1 cellular context compared by ENCODE assay signal in the genomic region with DNA sequence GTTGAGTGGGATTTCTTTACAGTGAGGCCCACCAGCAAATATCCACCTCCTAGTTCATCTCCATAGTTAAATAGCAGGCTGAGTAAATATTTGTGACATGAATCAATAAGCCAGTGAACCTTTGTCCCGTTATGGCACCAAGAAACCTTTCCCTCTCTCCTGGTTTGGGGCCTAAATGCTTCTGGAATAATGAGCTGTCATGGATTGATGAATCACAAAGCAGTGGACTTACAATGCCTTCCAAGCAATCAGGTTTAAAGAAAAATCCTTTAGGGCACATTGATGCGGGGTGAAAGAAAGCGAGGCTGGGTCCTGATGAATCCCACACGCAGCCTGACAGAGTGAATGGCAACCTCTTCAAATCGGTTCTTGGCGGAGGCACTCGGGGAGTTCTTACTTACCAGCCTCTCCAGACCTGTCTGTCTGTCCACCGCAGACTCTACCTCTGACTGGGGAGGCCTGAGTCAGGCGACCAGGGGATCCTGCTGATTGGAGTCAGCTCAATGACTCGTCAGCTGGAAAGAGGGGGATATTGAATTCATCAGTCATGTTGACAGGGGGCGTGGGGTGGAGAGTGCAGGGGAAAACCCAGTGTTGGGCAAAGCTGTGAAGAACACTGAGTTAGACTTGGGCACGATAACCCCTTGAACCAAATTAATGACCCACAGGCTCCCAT.
TF ChIP-seq lines count a peak whose summit lies in the region.

No MANE protein-coding gene starts in this region.

TF ChIP-seq in K562, 482 proteins besides CTCF, POLR2A, EP300 and RAD21:
- TF ChIP-seq RBM22 (IDR thresholded peaks at IDR 0.05; ENCODE audit: low read depth, low read length, poor library complexity, severe bottlenecking) (no peak), PBX2 (CRISPR knock-in tag; IDR thresholded peaks at IDR 0.05; ENCODE audit: low read depth) (no peak), PBX2 (tag; conservative IDR thresholded peaks at IDR 0.05; ENCODE audit: low read depth) (peak; percentile 52; the same call in 1 of the 2 replicates), MEIS2 (IDR thresholded peaks at IDR 0.05; ENCODE audit: partially characterized antibody) (peak; percentile 84), ZFP36 (IDR thresholded peaks at IDR 0.05; ENCODE audit: low read depth, low read length, partially characterized antibody) (no peak), ATF1 (CRISPR knock-in tag; IDR thresholded peaks at IDR 0.05) (no peak), ATF1 (tag; IDR thresholded peaks at IDR 0.05) (peak; percentile 30; the same call in 1 of the 2 replicates), RERE (CRISPR knock-in tag; IDR thresholded peaks at IDR 0.05; ENCODE audit: borderline replicate concordance) (no peak), POLR2H (tag; IDR thresholded peaks at IDR 0.05; ENCODE audit: low read depth) (peak; percentile 59), ZNF398 (CRISPR knock-in tag; IDR thresholded peaks at IDR 0.05) (no peak), ARID4B (CRISPR knock-in tag; IDR thresholded peaks at IDR 0.05) (no peak), TEAD1 (CRISPR knock-in tag; IDR thresholded peaks at IDR 0.05) (no peak), BHLHE40 (IDR thresholded peaks at IDR 0.05; ENCODE audit: low read length) (peak; percentile 11; the same call in 1 of the 2 replicates), NCOA4 (IDR thresholded peaks at IDR 0.05; ENCODE audit: partially characterized antibody) (no peak), NONO (IDR thresholded peaks at IDR 0.05; ENCODE audit: low read depth in 2 of 2, low read length in 1 of 2) (no peak)
- TF ChIP-seq, protein P1, sequence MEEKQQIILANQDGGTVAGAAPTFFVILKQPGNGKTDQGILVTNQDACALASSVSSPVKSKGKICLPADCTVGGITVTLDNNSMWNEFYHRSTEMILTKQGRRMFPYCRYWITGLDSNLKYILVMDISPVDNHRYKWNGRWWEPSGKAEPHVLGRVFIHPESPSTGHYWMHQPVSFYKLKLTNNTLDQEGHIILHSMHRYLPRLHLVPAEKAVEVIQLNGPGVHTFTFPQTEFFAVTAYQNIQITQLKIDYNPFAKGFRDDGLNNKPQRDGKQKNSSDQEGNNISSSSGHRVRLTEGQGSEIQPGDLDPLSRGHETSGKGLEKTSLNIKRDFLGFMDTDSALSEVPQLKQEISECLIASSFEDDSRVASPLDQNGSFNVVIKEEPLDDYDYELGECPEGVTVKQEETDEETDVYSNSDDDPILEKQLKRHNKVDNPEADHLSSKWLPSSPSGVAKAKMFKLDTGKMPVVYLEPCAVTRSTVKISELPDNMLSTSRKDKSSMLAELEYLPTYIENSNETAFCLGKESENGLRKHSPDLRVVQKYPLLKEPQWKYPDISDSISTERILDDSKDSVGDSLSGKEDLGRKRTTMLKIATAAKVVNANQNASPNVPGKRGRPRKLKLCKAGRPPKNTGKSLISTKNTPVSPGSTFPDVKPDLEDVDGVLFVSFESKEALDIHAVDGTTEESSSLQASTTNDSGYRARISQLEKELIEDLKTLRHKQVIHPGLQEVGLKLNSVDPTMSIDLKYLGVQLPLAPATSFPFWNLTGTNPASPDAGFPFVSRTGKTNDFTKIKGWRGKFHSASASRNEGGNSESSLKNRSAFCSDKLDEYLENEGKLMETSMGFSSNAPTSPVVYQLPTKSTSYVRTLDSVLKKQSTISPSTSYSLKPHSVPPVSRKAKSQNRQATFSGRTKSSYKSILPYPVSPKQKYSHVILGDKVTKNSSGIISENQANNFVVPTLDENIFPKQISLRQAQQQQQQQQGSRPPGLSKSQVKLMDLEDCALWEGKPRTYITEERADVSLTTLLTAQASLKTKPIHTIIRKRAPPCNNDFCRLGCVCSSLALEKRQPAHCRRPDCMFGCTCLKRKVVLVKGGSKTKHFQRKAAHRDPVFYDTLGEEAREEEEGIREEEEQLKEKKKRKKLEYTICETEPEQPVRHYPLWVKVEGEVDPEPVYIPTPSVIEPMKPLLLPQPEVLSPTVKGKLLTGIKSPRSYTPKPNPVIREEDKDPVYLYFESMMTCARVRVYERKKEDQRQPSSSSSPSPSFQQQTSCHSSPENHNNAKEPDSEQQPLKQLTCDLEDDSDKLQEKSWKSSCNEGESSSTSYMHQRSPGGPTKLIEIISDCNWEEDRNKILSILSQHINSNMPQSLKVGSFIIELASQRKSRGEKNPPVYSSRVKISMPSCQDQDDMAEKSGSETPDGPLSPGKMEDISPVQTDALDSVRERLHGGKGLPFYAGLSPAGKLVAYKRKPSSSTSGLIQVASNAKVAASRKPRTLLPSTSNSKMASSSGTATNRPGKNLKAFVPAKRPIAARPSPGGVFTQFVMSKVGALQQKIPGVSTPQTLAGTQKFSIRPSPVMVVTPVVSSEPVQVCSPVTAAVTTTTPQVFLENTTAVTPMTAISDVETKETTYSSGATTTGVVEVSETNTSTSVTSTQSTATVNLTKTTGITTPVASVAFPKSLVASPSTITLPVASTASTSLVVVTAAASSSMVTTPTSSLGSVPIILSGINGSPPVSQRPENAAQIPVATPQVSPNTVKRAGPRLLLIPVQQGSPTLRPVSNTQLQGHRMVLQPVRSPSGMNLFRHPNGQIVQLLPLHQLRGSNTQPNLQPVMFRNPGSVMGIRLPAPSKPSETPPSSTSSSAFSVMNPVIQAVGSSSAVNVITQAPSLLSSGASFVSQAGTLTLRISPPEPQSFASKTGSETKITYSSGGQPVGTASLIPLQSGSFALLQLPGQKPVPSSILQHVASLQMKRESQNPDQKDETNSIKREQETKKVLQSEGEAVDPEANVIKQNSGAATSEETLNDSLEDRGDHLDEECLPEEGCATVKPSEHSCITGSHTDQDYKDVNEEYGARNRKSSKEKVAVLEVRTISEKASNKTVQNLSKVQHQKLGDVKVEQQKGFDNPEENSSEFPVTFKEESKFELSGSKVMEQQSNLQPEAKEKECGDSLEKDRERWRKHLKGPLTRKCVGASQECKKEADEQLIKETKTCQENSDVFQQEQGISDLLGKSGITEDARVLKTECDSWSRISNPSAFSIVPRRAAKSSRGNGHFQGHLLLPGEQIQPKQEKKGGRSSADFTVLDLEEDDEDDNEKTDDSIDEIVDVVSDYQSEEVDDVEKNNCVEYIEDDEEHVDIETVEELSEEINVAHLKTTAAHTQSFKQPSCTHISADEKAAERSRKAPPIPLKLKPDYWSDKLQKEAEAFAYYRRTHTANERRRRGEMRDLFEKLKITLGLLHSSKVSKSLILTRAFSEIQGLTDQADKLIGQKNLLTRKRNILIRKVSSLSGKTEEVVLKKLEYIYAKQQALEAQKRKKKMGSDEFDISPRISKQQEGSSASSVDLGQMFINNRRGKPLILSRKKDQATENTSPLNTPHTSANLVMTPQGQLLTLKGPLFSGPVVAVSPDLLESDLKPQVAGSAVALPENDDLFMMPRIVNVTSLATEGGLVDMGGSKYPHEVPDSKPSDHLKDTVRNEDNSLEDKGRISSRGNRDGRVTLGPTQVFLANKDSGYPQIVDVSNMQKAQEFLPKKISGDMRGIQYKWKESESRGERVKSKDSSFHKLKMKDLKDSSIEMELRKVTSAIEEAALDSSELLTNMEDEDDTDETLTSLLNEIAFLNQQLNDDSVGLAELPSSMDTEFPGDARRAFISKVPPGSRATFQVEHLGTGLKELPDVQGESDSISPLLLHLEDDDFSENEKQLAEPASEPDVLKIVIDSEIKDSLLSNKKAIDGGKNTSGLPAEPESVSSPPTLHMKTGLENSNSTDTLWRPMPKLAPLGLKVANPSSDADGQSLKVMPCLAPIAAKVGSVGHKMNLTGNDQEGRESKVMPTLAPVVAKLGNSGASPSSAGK (IDR thresholded peaks at IDR 0.05): 0 out of 2 replicates have a peak, but pooled peaks have one; percentile 25
- TF ChIP-seq, protein P2, sequence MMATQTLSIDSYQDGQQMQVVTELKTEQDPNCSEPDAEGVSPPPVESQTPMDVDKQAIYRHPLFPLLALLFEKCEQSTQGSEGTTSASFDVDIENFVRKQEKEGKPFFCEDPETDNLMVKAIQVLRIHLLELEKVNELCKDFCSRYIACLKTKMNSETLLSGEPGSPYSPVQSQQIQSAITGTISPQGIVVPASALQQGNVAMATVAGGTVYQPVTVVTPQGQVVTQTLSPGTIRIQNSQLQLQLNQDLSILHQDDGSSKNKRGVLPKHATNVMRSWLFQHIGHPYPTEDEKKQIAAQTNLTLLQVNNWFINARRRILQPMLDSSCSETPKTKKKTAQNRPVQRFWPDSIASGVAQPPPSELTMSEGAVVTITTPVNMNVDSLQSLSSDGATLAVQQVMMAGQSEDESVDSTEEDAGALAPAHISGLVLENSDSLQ (IDR thresholded peaks at IDR 0.05): peak; percentile 34; the same call in 1 of the 2 replicates
TF ChIP-seq in K562: peak in this region for 7.
